11 cellular contexts compared by ENCODE assay signal in genomic region chr11:116960916-116961315, GRCh38.
A peak's percentile ranks its signal among the peaks of the same experiment; 100 is the strongest.
DNase-seq lines count a peak whose midpoint lies in the region; ATAC-seq and TF ChIP-seq lines count a peak whose summit lies in the region.
"Had no signal": no experiment of that assay in that cellular context is flagged by ENCODE, and none has a peak within 500 bp of the region (broad histone marks: within the 10 kb centered on the region; RNA-seq: fewer than 3 reads in every experiment).

No MANE protein-coding gene starts in this region.

- CTCF ChIA-PET in IMR-90 (lab: Yijun Ruan, JAX) = interaction anchor here (1.0 kb wide), 2 partner anchors 12 to 125 kb away, joined by 3 read pairs; no protein-coding TSS in a partner anchor

- no peak overlapping the region; the same call in 1 of the 2 replicates for H3K18ac ChIP-seq in IMR-90 (ENCODE audit: low read depth, low read length)

- H3K56ac ChIP-seq in IMR-90 (ENCODE audit: extremely low read depth, insufficient read depth, low read length) = peak overlapping the region; percentile 46; the same call in 1 of the 2 replicates

- DNase-seq in AG10803 (ENCODE audit: low read depth) = peak; percentile 73
- peak; percentile 83 for DNase-seq in IMR-90
- peak; percentile 46 to 63 for DNase-seq in cardiac fibroblast (ENCODE audit: low read depth in 2 of 2)
- DNase-seq in lung microvascular endothelial cell (ENCODE audit: low read depth in 2 of 2) = peak; percentile 31 to 53
- DNase-seq in DMS 273 treated with DMSO at 0.1 percent for 48 hours (lab: John Stamatoyannopoulos, UW) = no peak
- DNase-seq in NCI-H774 (lab: John Stamatoyannopoulos, UW) = no peak
- DNase-seq in stimulated activated CD8-positive, alpha-beta memory T cell treated with anti-CD3 and anti-CD28 coated beads, Interleukin-4, amount 100 ng/mL, for 48 hours = no peak
- DNase-seq: activated CD4-positive, alpha-beta memory T cell treated with anti-CD3 and anti-CD28 coated beads, Interleukin-2, amount 10 ng/mL, durations not matched to agents 7 days and 5 days; CD4-positive, alpha-beta memory T cell; NCI-H526 had no signal

- peak overlapping the region; percentile 66 for H2BK20ac ChIP-seq in IMR-90 (ENCODE audit: low read depth, low read length)

- H2BK5ac ChIP-seq in IMR-90 (ENCODE audit: low read depth, low read length, poor library complexity, severe bottlenecking) = peak overlapping the region; percentile 60

- H4K20me1 ChIP-seq in IMR-90 (ENCODE audit: insufficient read depth, low read length) = peaks cover 8% of the 10 kb centered on the region; the same call in 1 of the 2 replicates

- no TSS peak for BruUV-seq in IMR-90 (replicated peaks; lab: Mats Ljungman, UMichigan)

- no peak for TF ChIP-seq RAD21 in IMR-90 (IDR thresholded peaks at IDR 0.05; ENCODE audit: low read length)

- ATAC-seq in IMR-90 (ENCODE audit: low read depth) = peak; percentile 91
- ATAC-seq in GM21367 (IDR thresholded peaks at IDR 0.05; ENCODE audit: unreplicated experiment) = no peak

- H3K4me3 ChIP-seq in AG10803 (ENCODE audit: low read length) = no peak overlapping the region
- no peak overlapping the region for H3K4me3 ChIP-seq in IMR-90 (ENCODE audit: insufficient read depth, low read depth, low read length)
- H3K4me3 ChIP-seq in cardiac fibroblast (replicated peaks in 1 of 2; ENCODE audit: low read depth in 2 of 2, low read length in 2 of 2) = no peak overlapping the region

- WGBS in IMR-90 (ENCODE audit: extremely low coverage in 2 of 2, insufficient read length in 1 of 2), 2 experiments = no CpG with 5 or more reads among the region's 3 CpGs

- H3K36me3 ChIP-seq in IMR-90 (ENCODE audit: control insufficient read depth, insufficient read depth, low read length) = 0 out of 2 replicates have a peak, but pooled peaks cover under 1% of the 10 kb centered on the region

- peak overlapping the region; percentile 37; the same call in 1 of the 2 replicates for H3K4me2 ChIP-seq in IMR-90 (ENCODE audit: low read depth, low read length)

- POLR2A ChIA-PET in IMR-90 (lab: Charles Lee; ENCODE audit: unreplicated experiment) = no interaction called here

- no peak for TF ChIP-seq POLR2A in IMR-90 (IDR thresholded peaks at IDR 0.05; ENCODE audit: low read depth, low read length)

- 0 out of 2 replicates have a peak overlapping the region, but pooled peaks have one; percentile 36 for H3K27ac ChIP-seq in IMR-90 (ENCODE audit: insufficient read depth, low read length)

- no peak overlapping the region for H4K5ac ChIP-seq in IMR-90 (ENCODE audit: low read depth, low read length)

- in situ Hi-C loops in IMR-90 (cut with MboI; ENCODE audit: low sequenced_read_pairs) = no loop called here

- H2BK15ac ChIP-seq in IMR-90 (ENCODE audit: low read depth, low read length) = peak overlapping the region; percentile 43; the same call in 1 of the 3 replicates

- peaks cover 23 to 36% of the 10 kb centered on the region in 2 experiments for H3K79me1 ChIP-seq in IMR-90 (ENCODE audit: low read depth in 1 of 2, low read length in 2 of 2)

- dilution Hi-C loops in IMR-90 (cut with HindIII; ENCODE audit: low sequenced_read_pairs, unreplicated experiment) = no loop called here

- TF ChIP-seq CTCF in AG10803 (conservative IDR thresholded peaks at IDR 0.05; ENCODE audit: low read length) (no peak), IMR-90 (conservative IDR thresholded peaks at IDR 0.05; ENCODE audit: low read depth, low read length) (no peak), cardiac fibroblast (IDR thresholded peaks at IDR 0.05; ENCODE audit: low read depth, low read length) (no peak)

- H2AFZ ChIP-seq in IMR-90 (replicated peaks; ENCODE audit: low read length, poor library complexity) = peak overlapping the region; percentile 40

- no peaks in the 10 kb centered on the region for H3K27me3 ChIP-seq in IMR-90 (ENCODE audit: control insufficient read depth, insufficient read depth, low read length)

- H2AK9ac ChIP-seq in IMR-90 (replicated peaks; ENCODE audit: low read depth, low read length, poor library complexity) = peak overlapping the region; percentile 51

- no peaks in the 10 kb centered on the region for H3K9me3 ChIP-seq in IMR-90 (ENCODE audit: control insufficient read depth, insufficient read depth, low read length)

- H3K9ac ChIP-seq in IMR-90 (ENCODE audit: low read depth, low read length) = no peak overlapping the region

- H2BK120ac ChIP-seq in IMR-90 (ENCODE audit: low read depth, low read length) = peak overlapping the region; percentile 67

- intact Hi-C loops in IMR-90 (cut with micrococcal nuclease) = no loop called here

- peaks cover 4% of the 10 kb centered on the region for H3K4me1 ChIP-seq in IMR-90 (ENCODE audit: control insufficient read depth, insufficient read depth, low read length)

- H3K23ac ChIP-seq in IMR-90 (ENCODE audit: low read depth, low read length) = peak overlapping the region; percentile 18; the same call in 1 of the 2 replicates

- H4K91ac ChIP-seq in IMR-90 (ENCODE audit: insufficient read depth, low read depth, low read length) = peak overlapping the region; percentile 5

- H3K9me1 ChIP-seq in IMR-90 (ENCODE audit: insufficient read depth, low read length) = peaks cover 13% of the 10 kb centered on the region

- peak overlapping the region in 1 of 2 experiments; percentile 47; a peak in 1 of 4 replicates for H4K8ac ChIP-seq in IMR-90 (ENCODE audit: low read depth in 2 of 2, low read length in 2 of 2)

- H3K14ac ChIP-seq in IMR-90 (replicated peaks; ENCODE audit: low read depth, low read length) = peak overlapping the region; percentile 59

- H2AK5ac ChIP-seq in IMR-90 (ENCODE audit: low read depth, low read length) = peak overlapping the region; percentile 86

- H3K4ac ChIP-seq in IMR-90 (ENCODE audit: low read depth, low read length) = peak overlapping the region; percentile 70

TF ChIP-seq in IMR-90, 13 proteins besides CTCF, POLR2A, EP300 and RAD21:
- no peak for TF ChIP-seq USF2 (IDR thresholded peaks at IDR 0.05; ENCODE audit: low read depth, low read length)
- no peak for TF ChIP-seq MAZ (IDR thresholded peaks at IDR 0.05; ENCODE audit: borderline replicate concordance, low read depth, low read length)
- TF ChIP-seq CEBPB (IDR thresholded peaks at IDR 0.05; ENCODE audit: low read depth, low read length) = no peak
- no peak for TF ChIP-seq NFE2L2 (IDR thresholded peaks at IDR 0.05; ENCODE audit: low read depth, low read length)
- 0 out of 2 replicates have a peak, but pooled peaks have one; percentile 15 for TF ChIP-seq BHLHE40 (IDR thresholded peaks at IDR 0.05; ENCODE audit: low read depth, low read length)
- no peak for TF ChIP-seq MAFK (IDR thresholded peaks at IDR 0.05; ENCODE audit: low read depth, low read length)
- no peak for TF ChIP-seq MXI1 (IDR thresholded peaks at IDR 0.05; ENCODE audit: borderline replicate concordance, low read depth, low read length)
- peak; percentile 43; the same call in 1 of the 2 replicates for TF ChIP-seq FOS (IDR thresholded peaks at IDR 0.05; ENCODE audit: low read depth, low read length)

Comparison
In these comparisons a context has a peak if more than half of its experiments do, and no peak if none do; other contexts are left out.
1. DNase-seq: peak in AG10803 (single experiment), IMR-90 (single experiment), cardiac fibroblast (2 of 2) and lung microvascular endothelial cell (2 of 2); none in DMS 273 treated with DMSO at 0.1 percent for 48 hours (single experiment), NCI-H774 (single experiment) and stimulated activated CD8-positive, alpha-beta memory T cell treated with anti-CD3 and anti-CD28 coated beads, Interleukin-4, amount 100 ng/mL, for 48 hours (single experiment).